ENCODE assay signal across 1 cellular context in genomic region chr14:77076118-77076631, GRCh38.
TF ChIP-seq lines count a peak whose summit lies in the region.

No MANE protein-coding gene starts in this region.

TF ChIP-seq in SK-N-SH, 30 proteins besides CTCF, POLR2A, EP300 and RAD21 (continued from another document):
- TF ChIP-seq IRF3 (IDR thresholded peaks at IDR 0.05; ENCODE audit: low read depth, low read length) (no peak), FOXJ3 (CRISPR knock-in tag; IDR thresholded peaks at IDR 0.05) (no peak), ELF1 (IDR thresholded peaks at IDR 0.05) (no peak), GATA2 (CRISPR knock-in tag; IDR thresholded peaks at IDR 0.05) (no peak), TAF1 (IDR thresholded peaks at IDR 0.05; ENCODE audit: borderline replicate concordance, low read depth, low read length) (no peak), RCOR1 (IDR thresholded peaks at IDR 0.05; ENCODE audit: low read length) (no peak)
